In genomic region chr14:103500148-103500990, GRCh38 we compare ENCODE assay signal across 1 cellular context.
TF ChIP-seq lines count a peak whose summit lies in the region.

No MANE protein-coding gene starts in this region.

TF ChIP-seq in HepG2, 621 proteins besides CTCF, POLR2A, EP300 and RAD21 (continued from another document and continues in another):
- TF ChIP-seq U2AF2 (IDR thresholded peaks at IDR 0.05; ENCODE audit: low read depth, low read length) (no peak), SP1 (IDR thresholded peaks at IDR 0.05) (no peak), SP1 (CRISPR knock-in tag; IDR thresholded peaks at IDR 0.05) (no peak), ZNF737 (CRISPR knock-in tag; IDR thresholded peaks at IDR 0.05; ENCODE audit: borderline replicate concordance) (no peak), SP140L (CRISPR knock-in tag; IDR thresholded peaks at IDR 0.05; ENCODE audit: borderline replicate concordance) (no peak), EZH2 (conservative IDR thresholded peaks at IDR 0.05; ENCODE audit: low read depth, low read length) (no peak), KLF9 (CRISPR knock-in tag; IDR thresholded peaks at IDR 0.05; ENCODE audit: low read depth) (no peak), ZIK1 (CRISPR knock-in tag; IDR thresholded peaks at IDR 0.05; ENCODE audit: borderline replicate concordance, low read depth) (no peak), ZNF564 (CRISPR knock-in tag; IDR thresholded peaks at IDR 0.05) (no peak), ZNF740 (CRISPR knock-in tag; IDR thresholded peaks at IDR 0.05) (no peak), ZNF644 (CRISPR knock-in tag; IDR thresholded peaks at IDR 0.05; ENCODE audit: low read depth) (no peak), ZNF367 (CRISPR knock-in tag; IDR thresholded peaks at IDR 0.05; ENCODE audit: borderline replicate concordance) (no peak), CBX1 (IDR thresholded peaks at IDR 0.05; ENCODE audit: low read depth) (no peak), KDM3A (CRISPR knock-in tag; IDR thresholded peaks at IDR 0.05; ENCODE audit: low read depth) (no peak), ZNF746 (CRISPR knock-in tag; IDR thresholded peaks at IDR 0.05) (no peak), PBX2 (CRISPR knock-in tag; IDR thresholded peaks at IDR 0.05) (no peak), PHB2 (IDR thresholded peaks at IDR 0.05; ENCODE audit: partially characterized antibody) (no peak), FOXP4 (CRISPR knock-in tag; IDR thresholded peaks at IDR 0.05) (no peak), DBP (CRISPR knock-in tag; IDR thresholded peaks at IDR 0.05; ENCODE audit: not compliant biosample characterization) (no peak), ARID5B (CRISPR knock-in tag; IDR thresholded peaks at IDR 0.05) (0 out of 2 replicates have a peak, but pooled peaks have one; percentile 30), ZNF547 (CRISPR knock-in tag; IDR thresholded peaks at IDR 0.05) (no peak), RFX3 (CRISPR knock-in tag; IDR thresholded peaks at IDR 0.05) (no peak), ZNF24 (IDR thresholded peaks at IDR 0.05) (no peak), PCBP2 (optimal IDR thresholded peaks at IDR 0.05; ENCODE audit: low read depth, low read length, poor library complexity, severe bottlenecking) (no peak), ZBTB2 (CRISPR knock-in tag; IDR thresholded peaks at IDR 0.05; ENCODE audit: low read depth) (no peak), ZNF362 (CRISPR knock-in tag; IDR thresholded peaks at IDR 0.05; ENCODE audit: borderline replicate concordance) (no peak), ZNF674 (CRISPR knock-in tag; IDR thresholded peaks at IDR 0.05; ENCODE audit: low read depth) (no peak), ZNF260 (CRISPR knock-in tag; IDR thresholded peaks at IDR 0.05; ENCODE audit: borderline replicate concordance, low read depth) (no peak), ELF4 (CRISPR knock-in tag; IDR thresholded peaks at IDR 0.05; ENCODE audit: borderline replicate concordance) (no peak), ZNF687 (CRISPR knock-in tag; IDR thresholded peaks at IDR 0.05) (peak; percentile 56), THAP11 (CRISPR knock-in tag; IDR thresholded peaks at IDR 0.05) (no peak), ZBTB8A (CRISPR knock-in tag; IDR thresholded peaks at IDR 0.05; ENCODE audit: borderline replicate concordance, low read depth) (no peak), ZBTB20 (CRISPR knock-in tag; IDR thresholded peaks at IDR 0.05; ENCODE audit: borderline replicate concordance, low read depth) (no peak), MTF2 (CRISPR knock-in tag; IDR thresholded peaks at IDR 0.05; ENCODE audit: borderline replicate concordance) (no peak), KAT7 (CRISPR knock-in tag; IDR thresholded peaks at IDR 0.05; ENCODE audit: borderline replicate concordance) (no peak), FOXK1 (CRISPR knock-in tag; IDR thresholded peaks at IDR 0.05; ENCODE audit: borderline replicate concordance, low read depth) (no peak), RXRA (CRISPR knock-in tag; IDR thresholded peaks at IDR 0.05) (peak; percentile 29; the same call in 1 of the 2 replicates), TRAFD1 (CRISPR knock-in tag; IDR thresholded peaks at IDR 0.05; ENCODE audit: borderline replicate concordance) (no peak), ZNF33A (CRISPR knock-in tag; IDR thresholded peaks at IDR 0.05; ENCODE audit: borderline replicate concordance) (no peak), ZNF710 (CRISPR knock-in tag; IDR thresholded peaks at IDR 0.05; ENCODE audit: borderline replicate concordance) (no peak), ASH2L (IDR thresholded peaks at IDR 0.05; ENCODE audit: insufficient read length, low read depth, low read length) (no peak), ZNF354B (CRISPR knock-in tag; IDR thresholded peaks at IDR 0.05) (no peak), PHF8 (CRISPR knock-in tag; IDR thresholded peaks at IDR 0.05) (no peak), MAX (IDR thresholded peaks at IDR 0.05) (0 out of 2 replicates have a peak, but pooled peaks have one; percentile 30)
